ENCODE assay signal across 1 cellular context in the genomic region with DNA sequence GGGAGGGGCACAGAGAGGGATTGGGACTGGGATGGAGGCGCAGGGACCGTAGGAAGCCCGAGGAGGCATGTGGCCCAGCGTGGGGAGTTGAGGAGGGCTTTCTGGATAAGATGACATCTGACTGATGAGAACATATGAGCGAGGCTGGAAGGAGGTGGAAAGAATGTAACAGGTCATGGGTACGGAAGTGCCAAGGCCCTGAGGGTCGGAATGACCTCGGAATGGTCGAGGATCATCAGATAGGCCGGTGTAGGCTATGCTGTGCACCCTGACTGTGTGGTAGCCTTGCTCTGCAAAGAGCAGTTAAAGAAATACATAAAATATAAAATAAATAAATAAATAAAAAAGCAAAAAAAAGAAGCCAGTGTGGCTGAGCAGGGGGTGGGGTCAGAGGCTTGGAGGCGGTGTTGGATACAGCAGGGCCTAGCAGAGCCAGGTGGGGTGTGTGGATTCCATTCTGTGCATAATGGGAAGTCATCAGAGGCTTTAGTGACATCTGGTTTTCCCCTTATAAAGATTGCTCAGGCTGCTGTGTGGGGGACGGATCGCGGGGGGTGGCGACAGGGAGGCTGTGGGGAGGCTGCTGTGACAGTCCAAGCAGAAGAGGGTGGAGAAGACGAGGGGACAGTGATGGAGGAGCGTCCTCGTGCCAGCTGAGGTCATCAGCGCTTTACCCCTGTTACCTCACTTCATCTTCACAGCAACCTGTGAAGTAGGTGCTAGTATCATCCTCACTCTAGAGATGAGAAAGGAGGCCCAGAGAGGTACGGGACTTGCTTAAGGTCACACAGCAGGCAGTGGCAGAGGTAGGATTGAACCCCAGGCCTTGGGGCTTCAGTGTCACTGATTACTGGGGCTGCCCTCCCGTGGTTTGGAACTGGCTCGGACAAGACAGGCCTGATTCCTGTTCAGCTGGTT.
TF ChIP-seq lines count a peak whose summit lies in the region.

No MANE protein-coding gene starts in this region.

TF ChIP-seq in IMR-90, 13 proteins besides CTCF, POLR2A, EP300 and RAD21 (continued from another document):
- TF ChIP-seq MAFK (IDR thresholded peaks at IDR 0.05; ENCODE audit: low read depth, low read length) (no peak), RCOR1 (IDR thresholded peaks at IDR 0.05; ENCODE audit: insufficient replicate concordance, low read length) (no peak), CEBPB (IDR thresholded peaks at IDR 0.05; ENCODE audit: low read depth, low read length) (no peak), SMC3 (IDR thresholded peaks at IDR 0.05; ENCODE audit: low read depth, low read length) (no peak), NFE2L2 (IDR thresholded peaks at IDR 0.05; ENCODE audit: low read depth, low read length) (no peak), ELK1 (IDR thresholded peaks at IDR 0.05; ENCODE audit: borderline replicate concordance, low read depth, low read length) (no peak), BHLHE40 (IDR thresholded peaks at IDR 0.05; ENCODE audit: low read depth, low read length) (no peak), CHD1 (IDR thresholded peaks at IDR 0.05; ENCODE audit: low read depth, low read length) (no peak), MAZ (IDR thresholded peaks at IDR 0.05; ENCODE audit: borderline replicate concordance, low read depth, low read length) (no peak)
- TF ChIP-seq, protein P1, sequence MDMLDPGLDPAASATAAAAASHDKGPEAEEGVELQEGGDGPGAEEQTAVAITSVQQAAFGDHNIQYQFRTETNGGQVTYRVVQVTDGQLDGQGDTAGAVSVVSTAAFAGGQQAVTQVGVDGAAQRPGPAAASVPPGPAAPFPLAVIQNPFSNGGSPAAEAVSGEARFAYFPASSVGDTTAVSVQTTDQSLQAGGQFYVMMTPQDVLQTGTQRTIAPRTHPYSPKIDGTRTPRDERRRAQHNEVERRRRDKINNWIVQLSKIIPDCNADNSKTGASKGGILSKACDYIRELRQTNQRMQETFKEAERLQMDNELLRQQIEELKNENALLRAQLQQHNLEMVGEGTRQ (IDR thresholded peaks at IDR 0.05; ENCODE audit: low read depth, low read length), result no peak
